In genomic region chr20:44021900-44022299, GRCh38 we compare ENCODE assay signal across 20 cellular contexts.
"Had no signal": no experiment of that assay in that cellular context is flagged by ENCODE, and none has a peak within 500 bp of the region (broad histone marks: within the 10 kb centered on the region; RNA-seq: fewer than 3 reads in every experiment).

No MANE protein-coding gene starts in this region.

- H3K27ac Mint-ChIP-seq: nephron progenitor cell had no signal

- DNase-seq: colonic mucosa; dorsolateral prefrontal cortex; effector memory CD4-positive, alpha-beta T cell; gastrocnemius medialis; heart right ventricle; left ventricle myocardium superior; naive thymus-derived CD4-positive, alpha-beta T cell; nephron progenitor cell; psoas muscle; retina; sigmoid colon; stimulated activated CD4-positive, alpha-beta T cell treated with anti-CD3 and anti-CD28 coated beads, Interleukin-2, amount 100 ng/mL, for 24 hours; stimulated activated CD4-positive, alpha-beta T cell treated with anti-CD3 and anti-CD28 coated beads, Interleukin-4, amount 100 ng/mL, for 4 hours; stimulated activated naive CD4-positive, alpha-beta T cell; stomach; substantia nigra; transverse colon had no signal

- H3K27ac ChIP-seq: colonic mucosa, dorsolateral prefrontal cortex, gastrocnemius medialis, heart right ventricle, psoas muscle, sigmoid colon, skin epidermis, stomach, thoracic aorta, transverse colon had no signal

- H3K4me3 ChIP-seq: colonic mucosa, dorsolateral prefrontal cortex, gastrocnemius medialis, heart right ventricle, psoas muscle, sigmoid colon, skin epidermis, stomach, thoracic aorta, transverse colon had no signal

- H3K36me3 ChIP-seq: colonic mucosa, gastrocnemius medialis, heart right ventricle, sigmoid colon, stomach, thoracic aorta, transverse colon had no signal

- H3K27me3 ChIP-seq: colonic mucosa, gastrocnemius medialis, stomach, transverse colon had no signal

- H3K4me3 Mint-ChIP-seq: nephron progenitor cell had no signal

- H3K9me3 ChIP-seq: colonic mucosa, gastrocnemius medialis, heart right ventricle, psoas muscle, sigmoid colon, stomach, thoracic aorta, transverse colon had no signal

- H3K9me3 Mint-ChIP-seq: naive thymus-derived CD4-positive, alpha-beta T cell; nephron progenitor cell had no signal

- ATAC-seq: esophagus mucosa; gastrocnemius medialis; heart right ventricle; left ventricle myocardium superior; naive thymus-derived CD4-positive, alpha-beta T cell; psoas muscle had no signal

- H3K4me1 ChIP-seq: psoas muscle had no signal
